1 cellular context compared by ENCODE assay signal in the genomic region with DNA sequence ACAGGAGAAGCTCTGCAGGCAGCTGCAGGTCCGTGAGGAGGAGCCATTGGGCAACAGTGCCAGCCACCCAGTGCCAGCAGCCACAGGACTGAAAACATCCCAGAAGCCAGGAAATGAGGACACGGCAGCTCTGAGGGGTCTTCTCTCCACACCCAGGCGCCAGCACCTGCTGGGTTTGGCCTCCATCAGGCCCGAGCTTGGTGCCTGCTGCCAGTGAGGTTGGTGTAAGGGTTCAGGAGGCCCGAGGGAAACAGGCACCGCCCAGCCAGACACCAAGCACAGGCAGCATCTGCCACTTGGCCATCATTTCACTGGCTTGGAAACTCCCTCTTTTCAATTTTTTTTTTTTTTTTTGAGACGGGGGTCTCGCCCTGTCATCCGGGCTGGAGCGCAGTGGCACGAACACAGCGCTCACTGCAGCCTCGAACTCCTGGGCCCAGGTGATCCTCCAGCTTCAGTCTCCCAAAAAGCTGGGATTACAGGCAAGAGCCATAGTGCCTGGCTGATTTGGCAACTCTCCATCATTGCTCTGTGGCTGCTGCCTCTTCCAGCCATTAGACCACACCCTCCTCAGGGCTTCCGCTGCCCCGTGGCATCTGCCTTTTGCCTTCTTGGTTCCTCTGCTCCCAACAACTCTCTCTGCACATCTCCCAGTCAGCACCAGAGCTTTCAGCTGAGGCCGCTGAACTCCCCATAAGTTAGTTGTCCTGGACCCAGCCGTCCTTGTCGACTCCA.
TF ChIP-seq lines count a peak whose summit lies in the region.

No MANE protein-coding gene starts in this region.

TF ChIP-seq in IMR-90, 13 proteins besides CTCF, POLR2A, EP300 and RAD21:
- TF ChIP-seq FOS (IDR thresholded peaks at IDR 0.05; ENCODE audit: low read depth, low read length), result no peak
- TF ChIP-seq RCOR1 (IDR thresholded peaks at IDR 0.05; ENCODE audit: insufficient replicate concordance, low read length), result no peak
- TF ChIP-seq BHLHE40 (IDR thresholded peaks at IDR 0.05; ENCODE audit: low read depth, low read length), result no peak
- no peak for TF ChIP-seq SMC3 (IDR thresholded peaks at IDR 0.05; ENCODE audit: low read depth, low read length)
- TF ChIP-seq MAZ (IDR thresholded peaks at IDR 0.05; ENCODE audit: borderline replicate concordance, low read depth, low read length), result no peak
- no peak for TF ChIP-seq NFE2L2 (IDR thresholded peaks at IDR 0.05; ENCODE audit: low read depth, low read length)
- TF ChIP-seq USF2 (IDR thresholded peaks at IDR 0.05; ENCODE audit: low read depth, low read length), result no peak
- no peak for TF ChIP-seq RFX5 (IDR thresholded peaks at IDR 0.05; ENCODE audit: low read depth, low read length)
- TF ChIP-seq CHD1 (IDR thresholded peaks at IDR 0.05; ENCODE audit: low read depth, low read length), result no peak
- no peak for TF ChIP-seq MAFK (IDR thresholded peaks at IDR 0.05; ENCODE audit: low read depth, low read length)
